ENCODE assay signal across 16 cellular contexts in genomic region chr1:174742805-174743653, GRCh38.
DNase-seq lines count a peak whose midpoint lies in the region; ATAC-seq and TF ChIP-seq lines count a peak whose summit lies in the region.
"Had no signal": no experiment of that assay in that cellular context is flagged by ENCODE, and none has a peak within 500 bp of the region (broad histone marks: within the 10 kb centered on the region; RNA-seq: fewer than 3 reads in every experiment).

No MANE protein-coding gene starts in this region.

- H3K9ac ChIP-seq in SU-DHL-6 (ENCODE audit: low read length) = 0 out of 2 replicates have a peak overlapping the region, but pooled peaks have one; percentile 18

- no peak for TF ChIP-seq CTCF in SU-DHL-6 (IDR thresholded peaks at IDR 0.05; ENCODE audit: insufficient read depth, low read length, poor library complexity, severe bottlenecking)

- H3K9me3 Mint-ChIP-seq in effector memory CD8-positive, alpha-beta T cell = no peaks in the 10 kb centered on the region
- H3K9me3 Mint-ChIP-seq: activated T-helper 17 cell treated with anti-CD3 and anti-CD28 coated beads, Interleukin-2, amount 50 U/mL, for 72 hours; natural killer cell treated with Interleukin-12 subunit alpha and Interleukin-12 subunit beta and Interleukin-15 and Interleukin-18, amount 100 ng/mL, for 72 hours had no signal

- H3K9me3 ChIP-seq in SU-DHL-6 (ENCODE audit: insufficient read depth, low read length) = no peaks in the 10 kb centered on the region
- H3K9me3 ChIP-seq in T-helper 17 cell (ENCODE audit: control insufficient read depth, low read length, poor library complexity, severe bottlenecking) = no peaks in the 10 kb centered on the region
- H3K9me3 ChIP-seq: thoracic aorta had no signal

- peaks cover 32% of the 10 kb centered on the region for H3F3A ChIP-seq in SU-DHL-6 (ENCODE audit: insufficient read depth)

- H3K4me1 Mint-ChIP-seq in effector memory CD8-positive, alpha-beta T cell (ENCODE audit: low read depth in 2 of 2) = peaks cover 4 to 28% of the 10 kb centered on the region in 2 donors
- H3K4me1 Mint-ChIP-seq in T-helper 17 cell = peaks cover 16% of the 10 kb centered on the region
- H3K4me1 Mint-ChIP-seq: activated T-helper 17 cell treated with anti-CD3 and anti-CD28 coated beads, Interleukin-2, amount 50 U/mL, for 72 hours had no signal

- no peak overlapping the region for H3K4me3 ChIP-seq in SU-DHL-6 (ENCODE audit: insufficient read depth, low read length, poor library complexity, severe bottlenecking)
- H3K4me3 ChIP-seq: thoracic aorta had no signal

- DNase-seq in GF-D8 (lab: John Stamatoyannopoulos, UW) (peak; percentile 8), MV-4-11 (lab: John Stamatoyannopoulos, UW) (peak; percentile 68), iris pigment epithelial cell (ENCODE audit: low read depth) (peak; percentile 32), AG08395 (ENCODE audit: low spot score) (no peak), T-helper 17 cell (no peak)
- no peak for DNase-seq in effector memory CD8-positive, alpha-beta T cell
- DNase-seq: activated CD4-positive, CD25-positive, alpha-beta regulatory T cell; effector CD4-positive, alpha-beta T cell; islet precursor cell; NCI-H226; posterior cingulate gyrus had no signal

- no peaks in the 10 kb centered on the region for H3K27me3 ChIP-seq in SU-DHL-6 (ENCODE audit: low read length)

- no peaks in the 10 kb centered on the region for H4K20me1 ChIP-seq in SU-DHL-6 (ENCODE audit: low read depth, low read length)

- H3K9me2 ChIP-seq in SU-DHL-6 (replicated peaks; ENCODE audit: insufficient read depth, low read length) = no peaks in the 10 kb centered on the region

- peak overlapping the region; percentile 66 for H3K27ac ChIP-seq in SU-DHL-6 (ENCODE audit: low read depth, low read length)
- H3K27ac ChIP-seq: thoracic aorta had no signal

- no peak for ATAC-seq in HG02642 (IDR thresholded peaks at IDR 0.05; ENCODE audit: poor library complexity, unreplicated experiment)
- no peak for ATAC-seq in effector memory CD8-positive, alpha-beta T cell (replicated peaks)
- ATAC-seq in T-helper 17 cell = no peak
- ATAC-seq: activated T-helper 17 cell treated with anti-CD3 and anti-CD28 coated beads, Interleukin-2, amount 50 U/mL, for 72 hours; natural killer cell treated with Interleukin-12 subunit alpha and Interleukin-12 subunit beta and Interleukin-15 and Interleukin-18, amount 100 ng/mL, for 72 hours had no signal

- H2AFZ ChIP-seq in SU-DHL-6 (ENCODE audit: low read depth, low read length, severe bottlenecking) = no peak overlapping the region

- peaks cover 11% of the 10 kb centered on the region for H3K36me3 Mint-ChIP-seq in effector memory CD8-positive, alpha-beta T cell (ENCODE audit: insufficient read depth)
- no peaks in the 10 kb centered on the region for H3K36me3 Mint-ChIP-seq in T-helper 17 cell (ENCODE audit: low read depth)
- H3K36me3 Mint-ChIP-seq: natural killer cell treated with Interleukin-12 subunit alpha and Interleukin-12 subunit beta and Interleukin-15 and Interleukin-18, amount 100 ng/mL, for 72 hours had no signal

- no peak overlapping the region for H3K27ac Mint-ChIP-seq in effector memory CD8-positive, alpha-beta T cell
- no peak overlapping the region for H3K27ac Mint-ChIP-seq in T-helper 17 cell
- H3K27ac Mint-ChIP-seq: activated T-helper 17 cell treated with anti-CD3 and anti-CD28 coated beads, Interleukin-2, amount 50 U/mL, for 72 hours; natural killer cell treated with Interleukin-12 subunit alpha and Interleukin-12 subunit beta and Interleukin-15 and Interleukin-18, amount 100 ng/mL, for 72 hours had no signal

- no peaks in the 10 kb centered on the region for H3K79me2 ChIP-seq in SU-DHL-6 (ENCODE audit: insufficient read depth, low read length)

- no peak overlapping the region for H3K4me3 Mint-ChIP-seq in effector memory CD8-positive, alpha-beta T cell
- no peak overlapping the region for H3K4me3 Mint-ChIP-seq in T-helper 17 cell
- H3K4me3 Mint-ChIP-seq: activated T-helper 17 cell treated with anti-CD3 and anti-CD28 coated beads, Interleukin-2, amount 50 U/mL, for 72 hours; natural killer cell treated with Interleukin-12 subunit alpha and Interleukin-12 subunit beta and Interleukin-15 and Interleukin-18, amount 100 ng/mL, for 72 hours had no signal

- H3K27me3 Mint-ChIP-seq in effector memory CD8-positive, alpha-beta T cell = no peaks in the 10 kb centered on the region
- H3K27me3 Mint-ChIP-seq in T-helper 17 cell = no peaks in the 10 kb centered on the region
- H3K27me3 Mint-ChIP-seq: activated T-helper 17 cell treated with anti-CD3 and anti-CD28 coated beads, Interleukin-2, amount 50 U/mL, for 72 hours; natural killer cell treated with Interleukin-12 subunit alpha and Interleukin-12 subunit beta and Interleukin-15 and Interleukin-18, amount 100 ng/mL, for 72 hours had no signal

- peak overlapping the region; percentile 46 for H3K4me2 ChIP-seq in SU-DHL-6 (ENCODE audit: low read depth, low read length, poor library complexity, severe bottlenecking)

- no peaks in the 10 kb centered on the region for H3K36me3 ChIP-seq in SU-DHL-6 (ENCODE audit: low read length)
- H3K36me3 ChIP-seq: thoracic aorta had no signal

Comparison
In these comparisons a context has a peak if more than half of its experiments do, and no peak if none do; other contexts are left out.
1. DNase-seq: peak in GF-D8 (single experiment), MV-4-11 (single experiment) and iris pigment epithelial cell (single experiment); none in AG08395 (single experiment), effector memory CD8-positive, alpha-beta T cell (0 of 3) and T-helper 17 cell (0 of 3).